1 cellular context compared by ENCODE assay signal in the genomic region with DNA sequence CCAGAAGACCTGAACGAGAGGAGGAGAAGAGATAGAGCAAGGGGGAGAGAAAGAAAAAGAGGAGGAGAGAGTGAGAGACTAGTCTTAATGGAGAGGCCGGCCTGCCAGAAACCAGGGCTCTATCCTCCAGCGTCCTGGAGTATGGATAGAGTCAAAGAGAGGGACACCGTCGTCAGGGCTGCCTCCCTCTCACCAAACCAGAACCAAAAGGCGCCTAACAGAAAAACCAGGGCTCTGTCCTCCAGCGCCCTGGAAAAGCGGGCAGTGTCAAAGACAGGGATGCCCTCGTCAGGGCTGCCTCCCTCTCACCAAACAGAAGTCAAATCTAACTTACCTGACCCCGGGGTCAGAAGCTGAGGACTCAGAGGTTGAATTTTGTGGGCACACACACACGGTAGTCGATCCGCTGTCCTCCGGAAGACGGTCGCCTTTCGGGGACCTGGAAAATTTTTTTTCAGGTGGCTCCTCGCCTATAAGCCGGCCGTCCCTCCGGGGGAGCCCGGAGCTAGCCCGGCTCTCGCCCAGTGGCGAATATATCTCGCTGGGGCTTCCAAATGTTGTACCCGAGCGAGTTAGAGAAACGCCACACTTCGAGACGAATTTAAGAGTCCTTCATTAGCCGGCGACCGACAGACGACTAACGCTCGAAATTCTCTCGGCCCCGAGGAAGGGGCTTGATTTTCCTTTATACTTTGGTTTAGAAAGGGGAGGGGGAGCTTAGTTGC.
TF ChIP-seq lines count a peak whose summit lies in the region.

No MANE protein-coding gene starts in this region.

TF ChIP-seq in H1, 55 proteins besides CTCF, POLR2A, EP300 and RAD21:
- TF ChIP-seq SRF (IDR thresholded peaks at IDR 0.05; ENCODE audit: low read depth, low read length): no peak
- TF ChIP-seq CBX5 (IDR thresholded peaks at IDR 0.05; ENCODE audit: low read depth, low read length): no peak
- no peak for TF ChIP-seq E2F6 (IDR thresholded peaks at IDR 0.05)
- TF ChIP-seq GABPA (IDR thresholded peaks at IDR 0.05; ENCODE audit: borderline replicate concordance, insufficient read depth, low read length): no peak
- no peak for TF ChIP-seq SP4 (IDR thresholded peaks at IDR 0.05; ENCODE audit: low read length)
- peak; percentile 11; the same call in 1 of the 2 replicates for TF ChIP-seq SUZ12 (IDR thresholded peaks at IDR 0.05; ENCODE audit: low read length)
- no peak for TF ChIP-seq POLR2AphosphoS5 (IDR thresholded peaks at IDR 0.05; ENCODE audit: low read depth, low read length)
- TF ChIP-seq RBBP5 (IDR thresholded peaks at IDR 0.05; ENCODE audit: borderline replicate concordance, low read depth, low read length): no peak
- peak; percentile 35 for TF ChIP-seq EZH2 (IDR thresholded peaks at IDR 0.05; ENCODE audit: low read depth, low read length, severe bottlenecking)
- 0 out of 2 replicates have a peak, but pooled peaks have one; percentile 35 for TF ChIP-seq TBP (IDR thresholded peaks at IDR 0.05; ENCODE audit: low read depth, low read length)
- no peak for TF ChIP-seq TCF12 (IDR thresholded peaks at IDR 0.05; ENCODE audit: low read depth, low read length)
- TF ChIP-seq BACH1 (IDR thresholded peaks at IDR 0.05; ENCODE audit: low read length): no peak
- TF ChIP-seq CHD1 (IDR thresholded peaks at IDR 0.05; ENCODE audit: low read depth, low read length): no peak
- peak; percentile 3 for TF ChIP-seq SAP30 (IDR thresholded peaks at IDR 0.05; ENCODE audit: insufficient read depth, insufficient replicate concordance, low read length)
- TF ChIP-seq SP2 (IDR thresholded peaks at IDR 0.05; ENCODE audit: low read length): no peak
- TF ChIP-seq PHF8 (conservative IDR thresholded peaks at IDR 0.05; ENCODE audit: low read depth, low read length): no peak
- no peak for TF ChIP-seq BRCA1 (IDR thresholded peaks at IDR 0.05; ENCODE audit: low read depth, low read length)
- no peak for TF ChIP-seq JUN (IDR thresholded peaks at IDR 0.05; ENCODE audit: low read depth, low read length)
